In genomic region chr17:73429440-73430164, GRCh38 we compare ENCODE assay signal across 8 cellular contexts.
DNase-seq lines count a peak whose midpoint lies in the region; ATAC-seq, FAIRE-seq and TF ChIP-seq lines count a peak whose summit lies in the region.

No MANE protein-coding gene starts in this region.

- peak overlapping the region; percentile 24 for H3K4me3 Mint-ChIP-seq in progenitor cell of endocrine pancreas (ENCODE audit: low read depth)

- H3K36me3 Mint-ChIP-seq in activated naive CD4-positive, alpha-beta T cell treated with anti-CD3 and anti-CD28 coated beads, Interleukin-2, amount 50 U/mL, for 72 hours, result no peaks in the 10 kb centered on the region
- no peaks in the 10 kb centered on the region for H3K36me3 Mint-ChIP-seq in progenitor cell of endocrine pancreas (ENCODE audit: insufficient read depth)

- H2AFZ ChIP-seq in HCT116 (ENCODE audit: low read depth, low read length, poor library complexity, severe bottlenecking), result peak overlapping the region; percentile 92

- peak; percentile 98 for TF ChIP-seq RAD21 in HCT116 (IDR thresholded peaks at IDR 0.05; ENCODE audit: low read depth)

- H3K9ac ChIP-seq in HCT116 (ENCODE audit: low read length), result no peak overlapping the region

- DNase-seq in DMS53 treated with DMSO at 0.1 percent for 48 hours (lab: John Stamatoyannopoulos, UW; ENCODE audit: unreplicated experiment) (peak; percentile 71), HCT116 (ENCODE audit: low read depth, low spot score) (peak; percentile 62), NCI-H1417 (lab: John Stamatoyannopoulos, UW) (peak; percentile 68 to 91 (median 88)), SKM-1 treated with dmso at 0.1 percent for 144 hours (lab: John Stamatoyannopoulos, UW; ENCODE audit: unreplicated experiment) (peak; percentile 82), Right ventricle myocardium superior (peak; percentile 93), progenitor cell of endocrine pancreas (ENCODE audit: low spot score, unreplicated experiment) (peak; percentile 88), urothelium cell line (ENCODE audit: low spot score) (peak; percentile 96)
- peak; percentile 79 to 92 for DNase-seq in activated naive CD4-positive, alpha-beta T cell treated with anti-CD3 and anti-CD28 coated beads, Interleukin-2, amount 50 U/mL, for 72 hours (ENCODE audit: low spot score in 2 of 2)

- no peak for TF ChIP-seq POLR2A in HCT116 (IDR thresholded peaks at IDR 0.05; ENCODE audit: borderline replicate concordance, extremely low read depth, insufficient read depth, insufficient read length)

- H3K4me2 ChIP-seq in HCT116 (ENCODE audit: low read length), result peak overlapping the region; percentile 60

- H3K79me2 ChIP-seq in HCT116 (ENCODE audit: insufficient read depth, low read length), result no peaks in the 10 kb centered on the region

- ATAC-seq in HCT116 (peak; percentile 99), Right ventricle myocardium superior (ENCODE audit: poor library complexity) (peak; percentile 97)
- ATAC-seq in activated naive CD4-positive, alpha-beta T cell treated with anti-CD3 and anti-CD28 coated beads, Interleukin-2, amount 50 U/mL, for 72 hours, result peak; percentile 95

- no TSS peak for BruUV-seq in HCT116 (replicated peaks; lab: Mats Ljungman, UMichigan)

- no peaks in the 10 kb centered on the region for H3K9me2 ChIP-seq in HCT116 (ENCODE audit: insufficient read depth)

- peaks cover 8% of the 10 kb centered on the region for H3K4me1 Mint-ChIP-seq in progenitor cell of endocrine pancreas (ENCODE audit: low read depth)

- no peaks in the 10 kb centered on the region for H4K20me1 ChIP-seq in HCT116 (ENCODE audit: insufficient read depth)

- H3K27ac ChIP-seq in HCT116 (ENCODE audit: low read depth, low read length), result no peak overlapping the region

- FAIRE-seq in urothelium cell line (lab: Jason Lieb, UNC), result peak; percentile 35

- H3K9me3 ChIP-seq in HCT116 (ENCODE audit: control insufficient read depth in 1 of 2, insufficient read depth in 1 of 2, low read depth in 1 of 2, low read length in 2 of 2), result no peaks in the 10 kb centered on the region

- H3K4me1 ChIP-seq in HCT116 (ENCODE audit: control insufficient read depth in 1 of 2, insufficient read depth in 2 of 2, low read length in 2 of 2), result peaks cover 0 to 4% of the 10 kb centered on the region in 2 experiments; a peak in 2 of 4 replicates

- no peaks in the 10 kb centered on the region for H3K27me3 Mint-ChIP-seq in progenitor cell of endocrine pancreas

- peak; percentile 92 to 100 (median 100) for TF ChIP-seq CTCF in HCT116 (IDR thresholded peaks at IDR 0.05 in 2 of 3, conservative IDR thresholded peaks at IDR 0.05 in 1 of 3; ENCODE audit: borderline replicate concordance in 1 of 3, insufficient read depth in 1 of 3, low read depth in 2 of 3, low read length in 2 of 3)
- TF ChIP-seq CTCF in progenitor cell of endocrine pancreas (IDR thresholded peaks at IDR 0.05; ENCODE audit: unreplicated experiment), result peak; percentile 98

- RAD21 ChIA-PET in HCT116 (lab: Charles Lee; ENCODE audit: low non-redundant PET in 1 of 2, low total read pairs in 2 of 2, uncharacterized antibody in 2 of 2, unreplicated experiment in 2 of 2), result interaction anchor here (0.9 to 1.4 kb wide), 2 partner anchors 280 to 412 kb away, joined by 3 to 6 read pairs; no protein-coding TSS in a partner anchor

- 0 out of 2 replicates have a peak, but pooled peaks cover 4% of the 10 kb centered on the region for H3K27me3 ChIP-seq in HCT116 (ENCODE audit: insufficient read depth, low read length)

- no peak overlapping the region for H3K27ac Mint-ChIP-seq in activated naive CD4-positive, alpha-beta T cell treated with anti-CD3 and anti-CD28 coated beads, Interleukin-2, amount 50 U/mL, for 72 hours
- peak overlapping the region; percentile 57 for H3K27ac Mint-ChIP-seq in progenitor cell of endocrine pancreas

- CTCF ChIA-PET in HCT116 (lab: Charles Lee), result interaction anchor here (0.6 to 2.4 kb wide), 14 partner anchors 8 to 770 kb away, joined by 3 to 20 read pairs (median 4); no protein-coding TSS in a partner anchor

- intact Hi-C loops in HCT116 (cut with micrococcal nuclease), result loop anchor here (1.0 kb wide), 7 partner anchors 166 to 747 kb away; no protein-coding TSS in a partner anchor
- intact Hi-C loops in Right ventricle myocardium superior (cut with DNase I), result loop anchor here (2.0 to 5.0 kb wide), 2 partner anchors 281 to 748 kb away; no protein-coding TSS in a partner anchor

- H3K9me3 Mint-ChIP-seq in activated naive CD4-positive, alpha-beta T cell treated with anti-CD3 and anti-CD28 coated beads, Interleukin-2, amount 50 U/mL, for 72 hours, result no peaks in the 10 kb centered on the region
- H3K9me3 Mint-ChIP-seq in progenitor cell of endocrine pancreas (ENCODE audit: low read depth), result no peaks in the 10 kb centered on the region

- H3K36me3 ChIP-seq in HCT116 (ENCODE audit: control insufficient read depth in 1 of 2, insufficient read depth in 2 of 2, low read length in 2 of 2), result no peaks in the 10 kb centered on the region

- POLR2A ChIA-PET in HCT116 (lab: Charles Lee), result interaction anchor here (1.3 kb wide), 1 partner anchor 16 kb away, joined by 3 read pairs; no protein-coding TSS in a partner anchor

- H3K4me3 ChIP-seq in HCT116 (replicated peaks in 1 of 2; ENCODE audit: low read depth in 1 of 2, low read length in 2 of 2), result no peak overlapping the region; a peak in 1 of 4 replicates

TF ChIP-seq in HCT116, 20 proteins besides CTCF, POLR2A, EP300 and RAD21:
- TF ChIP-seq YY1 (IDR thresholded peaks at IDR 0.05; ENCODE audit: extremely low read depth, insufficient replicate concordance, low read depth, low read length) (peak; percentile 81), ZNF274 (IDR thresholded peaks at IDR 0.05; ENCODE audit: low read depth, low read length) (no peak), ELF1 (IDR thresholded peaks at IDR 0.05; ENCODE audit: borderline replicate concordance, low read depth) (no peak), REST (IDR thresholded peaks at IDR 0.05; ENCODE audit: low read depth) (no peak)
